8 cellular contexts compared by ENCODE assay signal in genomic region chr6:75524322-75524972, GRCh38. TPM values are rescaled to one million over a fixed set of nuclear protein-coding genes. Genes with fewer than 3 reads are reported as not detected.
A peak's percentile ranks its signal among the peaks of the same experiment; 100 is the strongest.
DNase-seq lines count a peak whose midpoint lies in the region; ATAC-seq and TF ChIP-seq lines count a peak whose summit lies in the region.

No MANE protein-coding gene starts in this region.

- H4K20me1 ChIP-seq in GM23248 (ENCODE audit: insufficient read depth), result no peaks in the 10 kb centered on the region

- no peak overlapping the region for H3K9ac ChIP-seq in GM23248

- H3K4me3 ChIP-seq in GM23248 (peak overlapping the region; percentile 56), RWPE2 (ENCODE audit: severe bottlenecking) (no peak overlapping the region)

- intact Hi-C loops in sciatic nerve (cut with DNase I), result no loop called here

- peak overlapping the region; percentile 57; the same call in 1 of the 2 replicates for H2AFZ ChIP-seq in GM23248

- no peaks in the 10 kb centered on the region for H3K9me2 ChIP-seq in GM23248 (ENCODE audit: insufficient read depth)

- peaks cover 23% of the 10 kb centered on the region for H3K4me1 ChIP-seq in GM23248 (ENCODE audit: insufficient read depth)
- peaks cover 2% of the 10 kb centered on the region for H3K4me1 ChIP-seq in RWPE2 (ENCODE audit: insufficient read depth, poor library complexity, severe bottlenecking)

- peak overlapping the region; percentile 89 for H3K4me2 ChIP-seq in GM23248 (ENCODE audit: unreplicated experiment)

- peak; percentile 91 for ATAC-seq in RWPE2 (ENCODE audit: low read depth)
- ATAC-seq in sciatic nerve, result peak; percentile 41
- no peak for ATAC-seq in GM18498 (IDR thresholded peaks at IDR 0.05; ENCODE audit: unreplicated experiment)
- ATAC-seq in HG03175 (IDR thresholded peaks at IDR 0.05; ENCODE audit: unreplicated experiment), result no peak
- ATAC-seq in GM19463 (IDR thresholded peaks at IDR 0.05; ENCODE audit: unreplicated experiment), result no peak

- H3K27ac ChIP-seq in GM23248, result no peak overlapping the region
- no peak overlapping the region for H3K27ac ChIP-seq in RWPE2 (ENCODE audit: poor library complexity, severe bottlenecking)

- no peaks in the 10 kb centered on the region for H3K79me2 ChIP-seq in GM23248 (ENCODE audit: insufficient read depth)

- H3K36me3 ChIP-seq in GM23248 (ENCODE audit: low read depth) (no peaks in the 10 kb centered on the region), RWPE2 (ENCODE audit: low read depth) (no peaks in the 10 kb centered on the region)

- H3K27me3 ChIP-seq in GM23248 (replicated peaks; ENCODE audit: insufficient read depth) (no peaks in the 10 kb centered on the region), RWPE2 (ENCODE audit: insufficient read depth, poor library complexity, severe bottlenecking) (no peaks in the 10 kb centered on the region)

- WGBS in GM23248 (ENCODE audit: low coverage in 1 of 2, low lambda C conversion rate in 2 of 2, missing lambda C conversion rate in 2 of 2), 2 experiments, result 3% methylated on average over 9 of the region's 9 CpGs

- TF ChIP-seq CTCF in RWPE2 (IDR thresholded peaks at IDR 0.05; ENCODE audit: poor library complexity, severe bottlenecking), result no peak

- peaks cover 17% of the 10 kb centered on the region for H3F3A ChIP-seq in GM23248 (ENCODE audit: insufficient read depth)

- peak; percentile 79 for DNase-seq in GM23248
- no peak for DNase-seq in RWPE2 (ENCODE audit: low spot score)
- DNase-seq in glomerular endothelial cell (ENCODE audit: extremely low read depth, low read depth, low spot score), result peak; percentile 75
- DNase-seq in sciatic nerve (ENCODE audit: low spot score), result no peak
- DNase-seq in NAMALWA (ENCODE audit: low spot score), result no peak

- in situ Hi-C loops in GM23248 (cut with MboI), result no loop called here

- H3K9me3 ChIP-seq in GM23248 (ENCODE audit: low read depth) (no peaks in the 10 kb centered on the region), RWPE2 (ENCODE audit: severe bottlenecking) (no peaks in the 10 kb centered on the region)

RNA-seq across cellular contexts. Expression of gene FILIP1, which starts 30.8 kb away (rescaled TPM):
- total RNA-seq in GM23248 (2014; rRNA removed; shearing (Covaris generic)), result under 0.01 and 0.13 TPM in 2 replicates
- 0.11 TPM in 1 of 2 replicates, not detected in the other for polyA plus RNA-seq in GM23248 (2016; fragmentation: Nextera tagmentation; extraction: Ambion mirVana)
- total RNA-seq in glomerular endothelial cell, result 21.7 and 54.4 TPM in 2 replicates
- total RNA-seq in sciatic nerve, result 40.2 TPM

Comparison
In these comparisons a context has a peak if more than half of its experiments do, and no peak if none do; other contexts are left out.
1. DNase-seq: peak in GM23248 (single experiment) and glomerular endothelial cell (single experiment); none in RWPE2 (single experiment), sciatic nerve (single experiment) and NAMALWA (single experiment).
2. ATAC-seq: peak in RWPE2 (single experiment) and sciatic nerve (single experiment); none in GM18498 (single experiment), HG03175 (single experiment) and GM19463 (single experiment).
3. RNA of gene FILIP1, which starts 30.8 kb away (total RNA-seq): 21.7 to 54.4 TPM in glomerular endothelial cell and 40.2 TPM in sciatic nerve (single experiment); under 0.01 to 0.13 TPM in GM23248; every median in the first group is over 10 times any median in the second.